In the genomic region with DNA sequence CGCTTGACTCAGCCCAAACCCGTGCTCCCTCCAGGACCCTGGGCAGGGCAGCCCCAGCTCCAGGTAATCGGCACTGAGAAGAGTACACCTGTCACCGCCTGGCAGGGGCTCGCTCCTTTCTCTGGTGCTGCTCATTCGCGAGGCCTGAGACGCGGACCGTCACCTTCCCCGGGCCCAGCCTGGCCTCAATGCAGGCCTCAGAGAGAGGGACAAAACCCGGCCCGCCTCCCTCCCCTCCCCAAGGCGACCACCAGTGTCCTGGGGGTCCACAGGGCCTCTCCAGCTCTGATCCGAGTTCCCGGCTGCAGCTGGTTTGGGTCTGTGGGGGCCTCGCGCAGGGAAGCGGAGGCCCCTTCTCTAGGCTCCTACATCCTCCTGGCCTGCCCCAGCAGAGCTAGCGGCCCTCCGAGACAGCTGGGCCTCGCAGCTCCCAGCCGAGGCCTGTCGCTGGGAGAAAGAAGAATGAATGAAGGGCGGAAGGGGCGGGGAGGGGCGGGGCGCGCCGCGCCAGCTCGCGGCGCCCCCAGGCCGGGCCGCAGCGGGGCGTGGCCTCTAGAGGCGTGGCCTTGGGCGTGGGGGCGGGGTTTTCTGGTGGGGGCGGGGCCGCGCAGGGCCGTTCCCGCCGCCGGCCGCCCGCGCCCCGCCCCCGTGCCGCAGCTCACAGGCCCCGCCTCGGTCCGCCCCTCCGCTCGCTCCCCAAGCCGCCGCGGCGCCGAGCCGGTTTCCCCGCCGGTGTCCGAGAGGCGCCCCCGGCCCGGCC, we compare ENCODE assay signal across 8 cellular contexts. TPM values are rescaled to one million over a fixed set of nuclear protein-coding genes. Genes with fewer than 3 reads are reported as not detected.
DNase-seq lines count a peak whose midpoint lies in the region; ATAC-seq and TF ChIP-seq lines count a peak whose summit lies in the region.

A gene (plus strand): TSS at position 688 of the 760 bp plus-strand sequence. CDS start 187 bp downstream, outside the sequence.

- no peaks in the 10 kb centered on the region for H3K27me3 Mint-ChIP-seq in neural crest cell (ENCODE audit: low read depth)
- no peaks in the 10 kb centered on the region for H3K27me3 Mint-ChIP-seq in stimulated activated naive CD8-positive, alpha-beta T cell treated with anti-CD3 and anti-CD28 coated beads, Interleukin-15, amount 100 ng/mL, for 72 hours

- H3K9me3 Mint-ChIP-seq in neural crest cell, result no peaks in the 10 kb centered on the region
- no peaks in the 10 kb centered on the region for H3K9me3 Mint-ChIP-seq in stimulated activated naive CD8-positive, alpha-beta T cell treated with anti-CD3 and anti-CD28 coated beads, Interleukin-15, amount 100 ng/mL, for 72 hours

- peak; percentile 41 for ATAC-seq in GM21717 (IDR thresholded peaks at IDR 0.05; ENCODE audit: unreplicated experiment)
- peak; percentile 85 for ATAC-seq in stimulated activated naive CD8-positive, alpha-beta T cell treated with anti-CD3 and anti-CD28 coated beads, Interleukin-15, amount 100 ng/mL, for 72 hours

- H3K4me3 ChIP-seq in foreskin fibroblast (ENCODE audit: low read depth in 1 of 2, low read length in 2 of 2), result peak within 1 kb of the TSS; percentile 70 to 72

- peak within 1 kb of the TSS; percentile 98 for H3K27ac Mint-ChIP-seq in neural crest cell (ENCODE audit: unreplicated experiment)
- peak within 1 kb of the TSS; percentile 92 to 95 for H3K27ac Mint-ChIP-seq in stimulated activated naive CD8-positive, alpha-beta T cell treated with anti-CD3 and anti-CD28 coated beads, Interleukin-15, amount 100 ng/mL, for 72 hours

- no peak for TF ChIP-seq CTCF in foreskin fibroblast (IDR thresholded peaks at IDR 0.05; ENCODE audit: low read depth, low read length)
- no peak for TF ChIP-seq CTCF in neural crest cell (conservative IDR thresholded peaks at IDR 0.05)

- peaks cover 29% of the 10 kb centered on the region for H3K4me1 Mint-ChIP-seq in neural crest cell
- H3K4me1 Mint-ChIP-seq in stimulated activated naive CD8-positive, alpha-beta T cell treated with anti-CD3 and anti-CD28 coated beads, Interleukin-15, amount 100 ng/mL, for 72 hours, result peaks cover 24% of the 10 kb centered on the region

- DNase-seq in DMS53 (lab: John Stamatoyannopoulos, UW) (peak; percentile 95), Kasumi-1 (lab: John Stamatoyannopoulos, UW) (peak; percentile 58 to 69), SHP77 treated with DMSO at 0.1 percent for 48 hours (lab: John Stamatoyannopoulos, UW) (peak; percentile 65), activated gamma-delta T cell (lab: John Stamatoyannopoulos, UW) (peak; percentile 77), foreskin fibroblast (peak; percentile 74 to 89), neural crest cell (ENCODE audit: low read depth, low spot score) (peak; percentile 73)
- DNase-seq in stimulated activated naive CD8-positive, alpha-beta T cell treated with anti-CD3 and anti-CD28 coated beads, Interleukin-15, amount 100 ng/mL, for 72 hours, result peak; percentile 75 to 79

- peaks cover 2% of the 10 kb centered on the region for H3K36me3 Mint-ChIP-seq in neural crest cell (ENCODE audit: low read depth)

- peak within 1 kb of the TSS; percentile 90 for H3K4me3 Mint-ChIP-seq in neural crest cell
- peak within 1 kb of the TSS; percentile 88 to 95 for H3K4me3 Mint-ChIP-seq in stimulated activated naive CD8-positive, alpha-beta T cell treated with anti-CD3 and anti-CD28 coated beads, Interleukin-15, amount 100 ng/mL, for 72 hours

RNA-seq across cellular contexts. Expression of the gene that starts here (rescaled TPM):
- 80.4 and 82.1 TPM in 2 replicates for total RNA-seq in neural crest cell

Comparison
In these comparisons a context has a peak if more than half of its experiments do, and no peak if none do; other contexts are left out.
1. Peak in every context shown above with its lines: DNase-seq, ATAC-seq and H3K4me3 ChIP-seq.